ENCODE assay signal across 8 cellular contexts in genomic region chr2:199910338-199911051, GRCh38. TPM values are rescaled to one million over a fixed set of nuclear protein-coding genes. Genes with fewer than 3 reads are reported as not detected.
A peak's percentile ranks its signal among the peaks of the same experiment; 100 is the strongest.
DNase-seq lines count a peak whose midpoint lies in the region; ATAC-seq, FAIRE-seq and TF ChIP-seq lines count a peak whose summit lies in the region.

No MANE protein-coding gene starts in this region.

- H3K9me3 Mint-ChIP-seq in progenitor cell of endocrine pancreas (ENCODE audit: low read depth), result no peaks in the 10 kb centered on the region

- H3K27ac ChIP-seq in OCI-LY1 (ENCODE audit: low read depth, low read length, poor library complexity, severe bottlenecking) (peak overlapping the region; percentile 48), endothelial cell of umbilical vein (ENCODE audit: insufficient read depth, low read depth, low read length) (no peak overlapping the region), aorta (ENCODE audit: low read depth in 1 of 2, low read length in 2 of 2) (no peak overlapping the region)

- no peak for ATAC-seq in HG03045 (IDR thresholded peaks at IDR 0.05; ENCODE audit: unreplicated experiment)
- ATAC-seq in aorta (ENCODE audit: low FRiP score), result no peak

- no peak for DNase-seq in GM12864 (ENCODE audit: low read depth)
- no peak for DNase-seq in endothelial cell of umbilical vein (ENCODE audit: low read depth, low spot score)
- DNase-seq in progenitor cell of endocrine pancreas (ENCODE audit: low spot score, unreplicated experiment), result no peak
- DNase-seq in NCI-H526 treated with DMSO at 0.1 percent for 48 hours (lab: John Stamatoyannopoulos, UW), result no peak
- DNase-seq in cerebellar nuclear complex (lab: John Stamatoyannopoulos, UW), result no peak
- no peak for DNase-seq in aorta

- no peaks in the 10 kb centered on the region for H3F3A ChIP-seq in OCI-LY1 (ENCODE audit: insufficient read depth, low read length)

- BruUV-seq in endothelial cell of umbilical vein (replicated peaks; lab: Mats Ljungman, UMichigan), result TSS peak; percentile 69

- no peak for TF ChIP-seq POLR2A in endothelial cell of umbilical vein (IDR thresholded peaks at IDR 0.05; ENCODE audit: low read depth, low read length)

- intact Hi-C loops in endothelial cell of umbilical vein (cut with micrococcal nuclease), result loop anchor here (1.0 to 2.0 kb wide), 3 partner anchors 45 to 396 kb away; partner anchors contain the start of genes FTCDNL1, MAIP1, SPATS2L and TYW5
- intact Hi-C loops in aorta (cut with DNase I), result loop anchor here in 1 of 2 donors (5.0 kb wide), 1 partner anchor 47 kb away; the partner anchor contains the start of genes MAIP1 and TYW5

- peak overlapping the region; percentile 80 for H3K4me2 ChIP-seq in OCI-LY1 (ENCODE audit: low read length)
- peak overlapping the region; percentile 83 for H3K4me2 ChIP-seq in endothelial cell of umbilical vein (ENCODE audit: insufficient read depth, low read length)

- no peaks in the 10 kb centered on the region for H3K9me1 ChIP-seq in endothelial cell of umbilical vein (replicated peaks; ENCODE audit: control insufficient read depth, extremely low read depth, insufficient read depth, low read length)

- H3K9me3 ChIP-seq in OCI-LY1 (ENCODE audit: low read length) (no peaks in the 10 kb centered on the region), endothelial cell of umbilical vein (replicated peaks; ENCODE audit: control insufficient read depth, insufficient read depth, low read length) (no peaks in the 10 kb centered on the region), aorta (ENCODE audit: control insufficient read depth, low read length) (no peaks in the 10 kb centered on the region)

- H2AFZ ChIP-seq in OCI-LY1 (ENCODE audit: low read length) (peak overlapping the region; percentile 93), endothelial cell of umbilical vein (ENCODE audit: low read depth, low read length) (peak overlapping the region; percentile 90)

- peak overlapping the region; percentile 96 for H3K4me3 Mint-ChIP-seq in progenitor cell of endocrine pancreas (ENCODE audit: low read depth)

- no peaks in the 10 kb centered on the region for H3K36me3 Mint-ChIP-seq in progenitor cell of endocrine pancreas (ENCODE audit: insufficient read depth)

- H4K20me1 ChIP-seq in OCI-LY1 (ENCODE audit: insufficient read depth, low read length) (no peaks in the 10 kb centered on the region), endothelial cell of umbilical vein (replicated peaks; ENCODE audit: control insufficient read depth, extremely low read depth, insufficient read depth, low read length) (no peaks in the 10 kb centered on the region)

- no peak for FAIRE-seq in endothelial cell of umbilical vein (lab: Jason Lieb, UNC)

- H3K4me3 ChIP-seq in GM12864 (ENCODE audit: low read depth, low read length) (peak overlapping the region; percentile 96), OCI-LY1 (ENCODE audit: low read depth, low read length, poor library complexity, severe bottlenecking) (peak overlapping the region; percentile 83), endothelial cell of umbilical vein (replicated peaks in 1 of 3; ENCODE audit: insufficient read depth in 1 of 3, low read depth in 1 of 3, low read length in 3 of 3) (peak overlapping the region; percentile 31 to 100 (median 92)), aorta (ENCODE audit: low read length in 2 of 2) (peak overlapping the region in 1 of 2 donors; percentile 49)

- dilution Hi-C loops in endothelial cell of umbilical vein (cut with MboI; ENCODE audit: extremely low pct_ligation_motif_present, low sequenced_read_pairs), result no loop called here

- H3K9me2 ChIP-seq in OCI-LY1 (ENCODE audit: low read depth, low read length), result no peaks in the 10 kb centered on the region

- CTCF ChIA-PET in endothelial cell of umbilical vein (lab: Charles Lee), result interaction anchor here (1.0 kb wide), 1 partner anchor 9 kb away, joined by 3 read pairs; no protein-coding TSS in a partner anchor

- TF ChIP-seq CTCF in GM12864 (IDR thresholded peaks at IDR 0.05; ENCODE audit: low read depth, low read length, missing control alignments) (no peak), OCI-LY1 (IDR thresholded peaks at IDR 0.05; ENCODE audit: low read length) (no peak), endothelial cell of umbilical vein (IDR thresholded peaks at IDR 0.05; ENCODE audit: extremely low read depth in 1 of 2, insufficient read depth in 1 of 2, low read depth in 1 of 2, low read length in 2 of 2) (no peak), progenitor cell of endocrine pancreas (IDR thresholded peaks at IDR 0.05; ENCODE audit: unreplicated experiment) (no peak)

- peaks cover 26% of the 10 kb centered on the region for H3K4me1 ChIP-seq in OCI-LY1 (ENCODE audit: insufficient read depth, low read length, severe bottlenecking)
- H3K4me1 ChIP-seq in endothelial cell of umbilical vein (ENCODE audit: control insufficient read depth, extremely low read depth, insufficient read depth, low read length), result peaks cover 30% of the 10 kb centered on the region
- peaks cover 0 to 3% of the 10 kb centered on the region in 2 donors for H3K4me1 ChIP-seq in aorta (ENCODE audit: control insufficient read depth in 1 of 2, insufficient read depth in 2 of 2, low read length in 2 of 2)

- H3K79me2 ChIP-seq in OCI-LY1 (ENCODE audit: insufficient read depth, low read length) (peaks cover 34% of the 10 kb centered on the region), endothelial cell of umbilical vein (ENCODE audit: control insufficient read depth, insufficient read depth, low read length) (peaks cover 37% of the 10 kb centered on the region)

- H3K4me1 Mint-ChIP-seq in progenitor cell of endocrine pancreas (ENCODE audit: low read depth), result peaks cover 22% of the 10 kb centered on the region

- H3K36me3 ChIP-seq in OCI-LY1 (ENCODE audit: insufficient read depth, low read length) (peaks cover 19% of the 10 kb centered on the region), endothelial cell of umbilical vein (ENCODE audit: control insufficient read depth in 2 of 2, extremely low read depth in 1 of 2, insufficient read depth in 2 of 2, low read length in 2 of 2) (no peaks in the 10 kb centered on the region), aorta (ENCODE audit: control insufficient read depth in 1 of 2, insufficient read depth in 2 of 2, low read length in 1 of 2) (no peaks in the 10 kb centered on the region)

- 39 to 40% methylated on average over 18 of the region's 18 CpGs for WGBS in aorta, 2 donors

- POLR2A ChIA-PET in endothelial cell of umbilical vein (lab: Charles Lee), result no interaction called here

- H3K27me3 ChIP-seq in OCI-LY1 (ENCODE audit: insufficient read depth, low read length) (no peaks in the 10 kb centered on the region), endothelial cell of umbilical vein (ENCODE audit: control insufficient read depth in 2 of 2, insufficient read depth in 2 of 2, low read length in 2 of 2) (no peaks in the 10 kb centered on the region), aorta (ENCODE audit: control insufficient read depth in 1 of 2, insufficient read depth in 2 of 2, low read length in 1 of 2) (no peaks in the 10 kb centered on the region)

- H3K9ac ChIP-seq in OCI-LY1 (ENCODE audit: low read length) (peak overlapping the region; percentile 87), endothelial cell of umbilical vein (replicated peaks; ENCODE audit: extremely low read depth, insufficient read depth, low read length) (peak overlapping the region; percentile 3)

- no peaks in the 10 kb centered on the region for H3K27me3 Mint-ChIP-seq in progenitor cell of endocrine pancreas

- peak overlapping the region; percentile 98 for H3K27ac Mint-ChIP-seq in progenitor cell of endocrine pancreas

RNA-seq across cellular contexts. Expression of gene C2orf69, which starts 0.6 kb away (rescaled TPM):
- total RNA-seq in endothelial cell of umbilical vein, result 11.4 and 12.9 TPM in 2 replicates
- 1.7 and 2.0 TPM in 2 replicates for polyA plus RNA-seq in endothelial cell of umbilical vein
- polyA plus RNA-seq in endothelial cell of umbilical vein (2011; cell fraction: cytosol; rRNA removed), result 1.9 and 2.3 TPM in 2 replicates
- polyA plus RNA-seq in endothelial cell of umbilical vein (2011; cell fraction: nucleus; rRNA removed), result 0.94 and 1.7 TPM in 2 replicates
- 6.9 and 9.9 TPM in 2 replicates for polyA plus RNA-seq in endothelial cell of umbilical vein (2012)
- 3.1 and 3.4 TPM in 2 replicates for polyA minus RNA-seq in endothelial cell of umbilical vein
- polyA minus RNA-seq in endothelial cell of umbilical vein (2011; cell fraction: cytosol; rRNA and poly(A)+ RNA removed), result 4.0 TPM
- 3.3 and 4.4 TPM in 2 replicates for polyA minus RNA-seq in endothelial cell of umbilical vein (2011; cell fraction: nucleus; rRNA and poly(A)+ RNA removed)
- 13.6 and 14.3 TPM in 2 replicates for total RNA-seq in progenitor cell of endocrine pancreas
- 10 to 100 TPM; 11.0 to 11.2 TPM for total RNA-seq in aorta
- 1 to 10 TPM; 4.3 to 7.1 TPM for polyA plus RNA-seq in aorta

RNA-seq across cellular contexts. Expression of gene TYW5, which starts 44.8 kb away (rescaled TPM):
- 8.5 and 8.9 TPM in 2 replicates for total RNA-seq in endothelial cell of umbilical vein
- 1.7 and 2.6 TPM in 2 replicates for polyA plus RNA-seq in endothelial cell of umbilical vein
- 2.3 and 2.8 TPM in 2 replicates for polyA plus RNA-seq in endothelial cell of umbilical vein (2011; cell fraction: cytosol; rRNA removed)
- polyA plus RNA-seq in endothelial cell of umbilical vein (2011; cell fraction: nucleus; rRNA removed), result 9.7 and 12.6 TPM in 2 replicates
- 6.6 and 6.9 TPM in 2 replicates for polyA plus RNA-seq in endothelial cell of umbilical vein (2012)
- 3.2 and 4.4 TPM in 2 replicates for polyA minus RNA-seq in endothelial cell of umbilical vein
- 1.4 TPM for polyA minus RNA-seq in endothelial cell of umbilical vein (2011; cell fraction: cytosol; rRNA and poly(A)+ RNA removed)
- polyA minus RNA-seq in endothelial cell of umbilical vein (2011; cell fraction: nucleus; rRNA and poly(A)+ RNA removed), result 9.4 and 13.2 TPM in 2 replicates
- 16.6 and 17.9 TPM in 2 replicates for total RNA-seq in progenitor cell of endocrine pancreas
- 1 to 10 TPM; 5.2 to 9.0 TPM for total RNA-seq in aorta
- polyA plus RNA-seq in aorta, result 1 to 10 TPM; 2.5 to 4.7 TPM

RNA-seq across cellular contexts. Expression of gene MAIP1, which starts 44.9 kb away (rescaled TPM):
- total RNA-seq in endothelial cell of umbilical vein, result 17.7 and 17.9 TPM in 2 replicates
- 12.0 and 14.4 TPM in 2 replicates for polyA plus RNA-seq in endothelial cell of umbilical vein
- polyA plus RNA-seq in endothelial cell of umbilical vein (2011; cell fraction: cytosol; rRNA removed), result 12.1 and 14.4 TPM in 2 replicates
- polyA plus RNA-seq in endothelial cell of umbilical vein (2011; cell fraction: nucleus; rRNA removed), result 6.8 and 7.4 TPM in 2 replicates
- 19.5 and 25.0 TPM in 2 replicates for polyA plus RNA-seq in endothelial cell of umbilical vein (2012)
- 6.6 and 9.5 TPM in 2 replicates for polyA minus RNA-seq in endothelial cell of umbilical vein
- 15.2 TPM for polyA minus RNA-seq in endothelial cell of umbilical vein (2011; cell fraction: cytosol; rRNA and poly(A)+ RNA removed)
- polyA minus RNA-seq in endothelial cell of umbilical vein (2011; cell fraction: nucleus; rRNA and poly(A)+ RNA removed), result 13.5 and 13.8 TPM in 2 replicates
- 18.8 and 20.4 TPM in 2 replicates for total RNA-seq in progenitor cell of endocrine pancreas
- 10 to 100 TPM in 1 of 2 donors, 1 to 10 TPM in 1; 9.9 to 12.3 TPM for total RNA-seq in aorta
- 10 to 100 TPM in 1 of 2 donors, 1 to 10 TPM in 1; 9.0 to 15.7 TPM for polyA plus RNA-seq in aorta

RNA-seq across cellular contexts. Expression of gene FTCDNL1, which starts 59.5 kb away (rescaled TPM):
- total RNA-seq in endothelial cell of umbilical vein, result 0.27 and 0.65 TPM in 2 replicates
- polyA plus RNA-seq in endothelial cell of umbilical vein, result 0.05 and 0.19 TPM in 2 replicates
- 0.06 and 0.10 TPM in 2 replicates for polyA plus RNA-seq in endothelial cell of umbilical vein (2011; cell fraction: cytosol; rRNA removed)
- not detected in 2 replicates for polyA plus RNA-seq in endothelial cell of umbilical vein (2011; cell fraction: nucleus; rRNA removed)
- 0.11 and 0.19 TPM in 2 replicates for polyA plus RNA-seq in endothelial cell of umbilical vein (2012)
- 1.2 TPM in 1 of 2 replicates, not detected in the other for polyA minus RNA-seq in endothelial cell of umbilical vein
- polyA minus RNA-seq in endothelial cell of umbilical vein (2011; cell fraction: cytosol; rRNA and poly(A)+ RNA removed), result 1.9 TPM
- polyA minus RNA-seq in endothelial cell of umbilical vein (2011; cell fraction: nucleus; rRNA and poly(A)+ RNA removed), result not detected in 2 replicates
- 0.73 and 1.2 TPM in 2 replicates for total RNA-seq in progenitor cell of endocrine pancreas
- total RNA-seq in aorta, result 1 to 10 TPM; 1.4 to 1.7 TPM
- polyA plus RNA-seq in aorta, result not detected
